In genomic region chr16:70703835-70704381, GRCh38 we compare ENCODE assay signal across 12 cellular contexts. TPM values are rescaled to one million over a fixed set of nuclear protein-coding genes. Genes with fewer than 3 reads are reported as not detected.
DNase-seq lines count a peak whose midpoint lies in the region; ATAC-seq and TF ChIP-seq lines count a peak whose summit lies in the region.
"Had no signal": no experiment of that assay in that cellular context is flagged by ENCODE, and none has a peak within 500 bp of the region (broad histone marks: within the 10 kb centered on the region; RNA-seq: fewer than 3 reads in every experiment).

No MANE protein-coding gene starts in this region.

- H2AK5ac ChIP-seq in IMR-90 (ENCODE audit: low read depth, low read length) = peak overlapping the region; percentile 100

- peak overlapping the region; percentile 42 for H4K5ac ChIP-seq in IMR-90 (ENCODE audit: low read depth, low read length)

- peak overlapping the region; percentile 53; the same call in 2 of the 3 replicates for H2BK15ac ChIP-seq in IMR-90 (ENCODE audit: low read depth, low read length)

- no TSS peak for BruUV-seq in IMR-90 (replicated peaks; lab: Mats Ljungman, UMichigan)

- dilution Hi-C loops in IMR-90 (cut with HindIII; ENCODE audit: low sequenced_read_pairs, unreplicated experiment) = no loop called here

- no peak overlapping the region for H3K4me2 ChIP-seq in IMR-90 (ENCODE audit: low read depth, low read length)

- H3K27me3 ChIP-seq in IMR-90 (ENCODE audit: control insufficient read depth, insufficient read depth, low read length) (no peaks in the 10 kb centered on the region), spleen (replicated peaks in 1 of 7) (no peaks in the 10 kb centered on the region)

- H2BK5ac ChIP-seq in IMR-90 (ENCODE audit: low read depth, low read length, poor library complexity, severe bottlenecking) = peak overlapping the region; percentile 96

- peak overlapping the region; percentile 99 for H4K91ac ChIP-seq in IMR-90 (ENCODE audit: insufficient read depth, low read depth, low read length)

- H3K36me3 ChIP-seq in IMR-90 (ENCODE audit: control insufficient read depth, insufficient read depth, low read length) (no peaks in the 10 kb centered on the region; the same call in 1 of the 2 replicates), spleen (peaks cover 0 to 75% (median 5%) of the 10 kb centered on the region in 6 donors)

- peak overlapping the region; percentile 97 for H3K4ac ChIP-seq in IMR-90 (ENCODE audit: low read depth, low read length)

- no peak for TF ChIP-seq RAD21 in IMR-90 (IDR thresholded peaks at IDR 0.05; ENCODE audit: low read length)

- POLR2A ChIA-PET in IMR-90 (lab: Charles Lee; ENCODE audit: unreplicated experiment) = interaction anchor here (0.8 kb wide), 1 partner anchor 17 kb away, joined by 4 read pairs; no protein-coding TSS in a partner anchor

- ATAC-seq in IMR-90 (ENCODE audit: low read depth) (no peak), GM19397 (IDR thresholded peaks at IDR 0.05; ENCODE audit: unreplicated experiment) (no peak)
- ATAC-seq: activated T-cell treated with anti-CD3 and anti-CD28 coated beads, Interleukin-2, amount 50 U/mL, for 72 hours had no signal

- H3K9me1 ChIP-seq in IMR-90 (ENCODE audit: insufficient read depth, low read length) = peaks cover 58% of the 10 kb centered on the region

- WGBS in IMR-90 (ENCODE audit: extremely low coverage in 2 of 2, insufficient read length in 1 of 2), 2 experiments = 100% methylated on average over 2 of the region's 6 CpGs; no CpG with 5 or more reads in 1 of the 2 experiments
- 79 to 93% (median 90%) methylated on average over 5 to 6 of the region's 6 CpGs for WGBS in spleen, 5 donors

- peak overlapping the region; percentile 97 for H2BK20ac ChIP-seq in IMR-90 (ENCODE audit: low read depth, low read length)

- H2AK9ac ChIP-seq in IMR-90 (replicated peaks; ENCODE audit: low read depth, low read length, poor library complexity) = peak overlapping the region; percentile 86

- H3K4me1 ChIP-seq in IMR-90 (ENCODE audit: control insufficient read depth, insufficient read depth, low read length) = peaks cover 65% of the 10 kb centered on the region
- peaks cover 22 to 99% (median 75%) of the 10 kb centered on the region in 6 donors for H3K4me1 ChIP-seq in spleen

- in situ Hi-C loops in IMR-90 (cut with MboI; ENCODE audit: low sequenced_read_pairs) = no loop called here

- H3K9me3 ChIP-seq in IMR-90 (ENCODE audit: control insufficient read depth, insufficient read depth, low read length) (no peaks in the 10 kb centered on the region), spleen (no peaks in the 10 kb centered on the region)

- H3K27ac ChIP-seq in IMR-90 (ENCODE audit: insufficient read depth, low read length) = peak overlapping the region; percentile 80
- peak overlapping the region; percentile 63 for H3K27ac ChIP-seq in caudate nucleus (ENCODE audit: low read depth, low read length)
- peak overlapping the region in 7 of 8 donors; percentile 45 to 87 (median 73) for H3K27ac ChIP-seq in spleen

- peak overlapping the region; percentile 67 for H3K23ac ChIP-seq in IMR-90 (ENCODE audit: low read depth, low read length)

- no peak overlapping the region for H3K4me3 ChIP-seq in IMR-90 (ENCODE audit: insufficient read depth, low read depth, low read length)
- no peak overlapping the region for H3K4me3 ChIP-seq in spleen

- H3K9ac ChIP-seq in IMR-90 (ENCODE audit: low read depth, low read length) = peak overlapping the region; percentile 3

- H2AFZ ChIP-seq in IMR-90 (replicated peaks; ENCODE audit: low read length, poor library complexity) = peak overlapping the region; percentile 89

- H3K36me3 Mint-ChIP-seq in mesothelial cell of epicardium = no peaks in the 10 kb centered on the region

- peak overlapping the region; percentile 4 to 73; a peak in 3 of 4 replicates for H4K8ac ChIP-seq in IMR-90 (ENCODE audit: low read depth in 2 of 2, low read length in 2 of 2)

- peak overlapping the region; percentile 99 for H2BK120ac ChIP-seq in IMR-90 (ENCODE audit: low read depth, low read length)

- no peaks in the 10 kb centered on the region for H4K20me1 ChIP-seq in IMR-90 (ENCODE audit: insufficient read depth, low read length)

- H3K4me1 Mint-ChIP-seq in mesothelial cell of epicardium = peaks cover 59% of the 10 kb centered on the region

- TF ChIP-seq CTCF in IMR-90 (conservative IDR thresholded peaks at IDR 0.05; ENCODE audit: low read depth, low read length) (no peak), mesothelial cell of epicardium (IDR thresholded peaks at IDR 0.05; ENCODE audit: unreplicated experiment) (no peak), spleen (IDR thresholded peaks at IDR 0.05 in 8 of 11, conservative IDR thresholded peaks at IDR 0.05 in 3 of 11) (no peak), GM10266 (IDR thresholded peaks at IDR 0.05; ENCODE audit: control insufficient read depth, insufficient read depth, low read depth, missing control alignments) (no peak)

- peak overlapping the region; percentile 70 for H3K18ac ChIP-seq in IMR-90 (ENCODE audit: low read depth, low read length)

- CTCF ChIA-PET in IMR-90 (lab: Yijun Ruan, JAX) = interaction anchor here (1.0 to 2.0 kb wide), 6 partner anchors 11 to 67 kb away, joined by 5 to 12 read pairs (median 6); no protein-coding TSS in a partner anchor

- H3K79me1 ChIP-seq in IMR-90 (ENCODE audit: low read depth in 1 of 2, low read length in 2 of 2) = peaks cover 0 to 61% of the 10 kb centered on the region in 2 experiments; a peak in 2 of 4 replicates

- no peak overlapping the region for H3K4me3 Mint-ChIP-seq in mesothelial cell of epicardium
- H3K4me3 Mint-ChIP-seq: activated T-cell treated with anti-CD3 and anti-CD28 coated beads, Interleukin-2, amount 50 U/mL, for 72 hours; CD8-positive, alpha-beta memory T cell; central memory CD8-positive, alpha-beta T cell had no signal

- intact Hi-C loops in IMR-90 (cut with micrococcal nuclease) = loop anchor here (1.0 kb wide), 1 partner anchor 34 kb away; no protein-coding TSS in a partner anchor
- intact Hi-C loops in spleen (cut with DNase I; ENCODE audit: low total_unique reads) = no loop called here

- DNase-seq in IMR-90 = no peak
- DNase-seq in caudate nucleus (lab: John Stamatoyannopoulos, UW) = no peak
- no peak for DNase-seq in mesothelial cell of epicardium (ENCODE audit: low spot score in 2 of 2, unreplicated experiment in 2 of 2)
- DNase-seq in spleen = no peak
- DNase-seq in 8988T = no peak
- DNase-seq in GM10266 (ENCODE audit: extremely low spot score) = no peak
- DNase-seq in GM19238 (ENCODE audit: insufficient read length, low spot score) = no peak
- DNase-seq: activated T-cell treated with anti-CD3 and anti-CD28 coated beads, Interleukin-2, amount 50 U/mL, for 72 hours; CD8-positive, alpha-beta memory T cell; stimulated activated CD4-positive, alpha-beta T cell treated with anti-CD3 and anti-CD28 coated beads, Interleukin-12 subunit alpha, Interleukin-12 subunit beta, amount 100 ng/mL, for 4 hours had no signal

- no peak for TF ChIP-seq POLR2A in IMR-90 (IDR thresholded peaks at IDR 0.05; ENCODE audit: low read depth, low read length)
- TF ChIP-seq POLR2A in spleen (IDR thresholded peaks at IDR 0.05) = no peak

- H3K9me3 Mint-ChIP-seq in mesothelial cell of epicardium = no peaks in the 10 kb centered on the region
- H3K9me3 Mint-ChIP-seq: activated T-cell treated with anti-CD3 and anti-CD28 coated beads, Interleukin-2, amount 50 U/mL, for 72 hours; CD8-positive, alpha-beta memory T cell; central memory CD8-positive, alpha-beta T cell had no signal

- peak overlapping the region; percentile 93 for H3K27ac Mint-ChIP-seq in mesothelial cell of epicardium
- H3K27ac Mint-ChIP-seq: activated T-cell treated with anti-CD3 and anti-CD28 coated beads, Interleukin-2, amount 50 U/mL, for 72 hours had no signal

- H3K14ac ChIP-seq in IMR-90 (replicated peaks; ENCODE audit: low read depth, low read length) = peak overlapping the region; percentile 79

- no peaks in the 10 kb centered on the region for H3K27me3 Mint-ChIP-seq in mesothelial cell of epicardium (ENCODE audit: low read depth)
- H3K27me3 Mint-ChIP-seq: CD8-positive, alpha-beta memory T cell; central memory CD8-positive, alpha-beta T cell had no signal

- peak overlapping the region; percentile 27; the same call in 1 of the 2 replicates for H3K56ac ChIP-seq in IMR-90 (ENCODE audit: extremely low read depth, insufficient read depth, low read length)

TF ChIP-seq in IMR-90, 13 proteins besides CTCF, POLR2A, EP300 and RAD21:
- TF ChIP-seq ELK1 (IDR thresholded peaks at IDR 0.05; ENCODE audit: borderline replicate concordance, low read depth, low read length) (no peak), MXI1 (IDR thresholded peaks at IDR 0.05; ENCODE audit: borderline replicate concordance, low read depth, low read length) (no peak)

RNA-seq across cellular contexts. Expression of gene MTSS2, which starts 18.1 kb away (rescaled TPM):
- total RNA-seq in IMR-90 (2012; rRNA removed) = 8.9 and 9.1 TPM in 2 replicates
- polyA plus RNA-seq in IMR-90 (2012; rRNA removed) = 86.2 and 108 TPM in 2 replicates
- polyA plus RNA-seq in IMR-90 (2012; cell fraction: cytosol; rRNA removed) = 69.9 and 88.4 TPM in 2 replicates
- 148 and 251 TPM in 2 replicates for polyA plus RNA-seq in IMR-90 (2012; cell fraction: nucleus; rRNA removed; ENCODE audit: low replicate concordance)
- total RNA-seq in mesothelial cell of epicardium = 100 to 104 TPM (median 102 TPM) in 3 replicates
- total RNA-seq in spleen = 100 to 1,000 TPM in 3 of 7 donors, 10 to 100 TPM in 4; 40.6 to 116 (median 94.6) TPM
- polyA plus RNA-seq in spleen = 10 to 100 TPM in 2 of 3 donors, 1 to 10 TPM in 1; 9.0 to 66.7 (median 12.2) TPM
- polyA plus RNA-seq: CD8-positive, alpha-beta memory T cell had no signal

RNA-seq across cellular contexts. Expression of gene IL34, which starts 57.5 kb away (rescaled TPM):
- total RNA-seq in IMR-90 (2012; rRNA removed) (1.1 and 1.3 TPM in 2 replicates), mesothelial cell of epicardium (1.3 to 2.1 TPM (median 1.4 TPM) in 3 replicates), spleen (100 to 1,000 TPM in 5 of 7 donors, 10 to 100 TPM in 2; 48.2 to 258 (median 197) TPM)
- polyA plus RNA-seq in IMR-90 (2012; rRNA removed) (2.0 and 2.5 TPM in 2 replicates), spleen (10 to 100 TPM; 20.3 to 82.3 (median 21.3) TPM)
- polyA plus RNA-seq in IMR-90 (2012; cell fraction: cytosol; rRNA removed) = 2.1 and 4.5 TPM in 2 replicates
- polyA plus RNA-seq in IMR-90 (2012; cell fraction: nucleus; rRNA removed; ENCODE audit: low replicate concordance) = 2.3 and 2.9 TPM in 2 replicates
- total RNA-seq: CD8-positive, alpha-beta memory T cell had no signal
- polyA plus RNA-seq: CD8-positive, alpha-beta memory T cell had no signal

Comparison
In these comparisons a context has a peak if more than half of its experiments do, and no peak if none do; other contexts are left out.
1. RNA of gene IL34, which starts 57.5 kb away (total RNA-seq): 48.2 to 258 TPM in spleen; 1.3 to 2.1 TPM in mesothelial cell of epicardium and 1.1 to 1.3 TPM in IMR-90; every median in the first group is over 10 times any median in the second.
2. Peak in every context shown above with its lines, with median percentiles within 50 percentile points of each other: H3K27ac ChIP-seq.